ENCODE assay signal across 8 cellular contexts in genomic region chr10:109852004-109852717, GRCh38.
A peak's percentile ranks its signal among the peaks of the same experiment; 100 is the strongest.
DNase-seq lines count a peak whose midpoint lies in the region; ATAC-seq and TF ChIP-seq lines count a peak whose summit lies in the region.

No MANE protein-coding gene starts in this region.

- DNase-seq in Daoy (ENCODE audit: low read depth) (peak; percentile 65), RWPE1 (ENCODE audit: low spot score) (peak; percentile 74), foreskin keratinocyte (peak in 1 of 2 donors; percentile 30), osteocyte (ENCODE audit: extremely low spot score, unreplicated experiment) (peak; percentile 92), thyroid gland (peak; percentile 82 to 90)
- DNase-seq in Jurkat, Clone E6-1 (ENCODE audit: low read depth, low spot score) = peak; percentile 49
- DNase-seq in activated T-helper 9 cell treated with anti-CD3 and anti-CD28 coated beads, Interleukin-2, amount 50 U/mL, for 16 hours (ENCODE audit: low read depth) = peak; percentile 43

- no peaks in the 10 kb centered on the region for H3K36me3 Mint-ChIP-seq in osteocyte (ENCODE audit: unreplicated experiment)

- H3K4me3 Mint-ChIP-seq in osteocyte (ENCODE audit: unreplicated experiment) = no peak overlapping the region

- WGBS in thyroid gland, 2 donors = 18 to 22% methylated on average over 15 of the region's 15 CpGs

- H3K9me3 Mint-ChIP-seq in osteocyte (ENCODE audit: unreplicated experiment) = no peaks in the 10 kb centered on the region

- no peaks in the 10 kb centered on the region for H3K9me3 ChIP-seq in thyroid gland

- no peaks in the 10 kb centered on the region for H3K36me3 ChIP-seq in thyroid gland

- POLR2A ChIA-PET in RWPE1 (lab: Yijun Ruan, JAX; ENCODE audit: low non-redundant PET) = no interaction called here

- no peak overlapping the region for H3K27ac Mint-ChIP-seq in osteocyte (ENCODE audit: unreplicated experiment)

- H3K4me1 Mint-ChIP-seq in osteocyte (ENCODE audit: unreplicated experiment) = peaks cover 6% of the 10 kb centered on the region

- peak; percentile 96 for ATAC-seq in GM21619 (IDR thresholded peaks at IDR 0.05; ENCODE audit: unreplicated experiment)
- ATAC-seq in foreskin keratinocyte = peak; percentile 91

- no peak overlapping the region for H3K4me3 ChIP-seq in Jurkat, Clone E6-1 (ENCODE audit: low read length)
- no peak overlapping the region for H3K4me3 ChIP-seq in thyroid gland (replicated peaks in 1 of 3)

- H3K27ac ChIP-seq in RWPE1 (no peak overlapping the region), foreskin keratinocyte (no peak overlapping the region), thyroid gland (no peak overlapping the region)

- CTCF ChIA-PET in RWPE1 (lab: Yijun Ruan, JAX) = interaction anchor here (0.5 to 1.6 kb wide), 10 partner anchors 10 to 456 kb away, joined by 3 to 9 read pairs (median 4); no protein-coding TSS in a partner anchor

- H3K4me1 ChIP-seq in foreskin keratinocyte (no peaks in the 10 kb centered on the region), thyroid gland (peaks cover 0 to 14% of the 10 kb centered on the region in 2 donors)

- no peak for TF ChIP-seq POLR2A in thyroid gland (IDR thresholded peaks at IDR 0.05)

- H3K27me3 Mint-ChIP-seq in osteocyte (ENCODE audit: unreplicated experiment) = peaks cover 17% of the 10 kb centered on the region

- intact Hi-C loops in thyroid gland (cut with DNase I) = no loop called here

- TF ChIP-seq CTCF in RWPE1 (conservative IDR thresholded peaks at IDR 0.05; ENCODE audit: low read depth) = peak; percentile 92
- TF ChIP-seq CTCF in foreskin keratinocyte (conservative IDR thresholded peaks at IDR 0.05) = peak; percentile 89
- peak; percentile 94 for TF ChIP-seq CTCF in osteocyte (IDR thresholded peaks at IDR 0.05)
- TF ChIP-seq CTCF in thyroid gland (IDR thresholded peaks at IDR 0.05) = peak; percentile 66 to 94 (median 86)

- no peaks in the 10 kb centered on the region for H3K27me3 ChIP-seq in foreskin keratinocyte
- no peaks in the 10 kb centered on the region for H3K27me3 ChIP-seq in thyroid gland
